In genomic region chr7:98869374-98870070, GRCh38 we compare ENCODE assay signal across 8 cellular contexts. TPM values are rescaled to one million over a fixed set of nuclear protein-coding genes. Genes with fewer than 3 reads are reported as not detected.
DNase-seq lines count a peak whose midpoint lies in the region; ATAC-seq and TF ChIP-seq lines count a peak whose summit lies in the region.

Gene TMEM130, minus strand, starts transcription at chr7:98870014. Its CDS starts 153 bp downstream, at chr7:98869861.

- intact Hi-C loops in dorsolateral prefrontal cortex (cut with DNase I), result no loop called here

- peaks cover 22% of the 10 kb centered on the region for H3K4me1 ChIP-seq in DOHH2 (ENCODE audit: control insufficient read depth, low read length)
- peaks cover 20% of the 10 kb centered on the region for H3K4me1 ChIP-seq in HUES6 (ENCODE audit: control insufficient read depth, insufficient read depth, low read length)
- peaks cover 16% of the 10 kb centered on the region for H3K4me1 ChIP-seq in neuron (ENCODE audit: insufficient read depth, low read length)

- no peak within 1 kb of the TSS for H3K9ac ChIP-seq in HUES6 (ENCODE audit: low read length)

- DNase-seq in dorsolateral prefrontal cortex, result peak in 5 of 10 donors; percentile 16 to 56 (median 42)
- DNase-seq in NCI-H510A treated with DMSO at 0.1 percent for 48 hours (lab: John Stamatoyannopoulos, UW), result no peak

- H3K27ac ChIP-seq in DOHH2 (ENCODE audit: low read depth, low read length) (0 out of 2 replicates have a peak within 1 kb of the TSS, but pooled peaks have one; percentile 17), HUES6 (ENCODE audit: low read depth, low read length) (no peak within 1 kb of the TSS), dorsolateral prefrontal cortex (peak within 1 kb of the TSS in 58 of 59 donors; percentile 40 to 95 (median 86))

- H3K4me2 ChIP-seq in DOHH2 (ENCODE audit: low read length), result peak within 1 kb of the TSS; percentile 84

- H4K20me1 ChIP-seq in DOHH2 (ENCODE audit: control insufficient read depth, insufficient read depth, low read depth, low read length), result peaks cover 4% of the 10 kb centered on the region; the same call in 1 of the 2 replicates

- ATAC-seq in HG02870 (IDR thresholded peaks at IDR 0.05; ENCODE audit: unreplicated experiment), result no peak
- ATAC-seq in HG02970 (IDR thresholded peaks at IDR 0.05; ENCODE audit: low FRiP score, unreplicated experiment), result no peak
- no peak for ATAC-seq in HG03196 (IDR thresholded peaks at IDR 0.05; ENCODE audit: unreplicated experiment)

- peak within 1 kb of the TSS; percentile 71 for H2AFZ ChIP-seq in neuron (ENCODE audit: low read depth, low read length)

- TF ChIP-seq CTCF in DOHH2 (IDR thresholded peaks at IDR 0.05; ENCODE audit: low read depth, low read length, poor library complexity, severe bottlenecking) (no peak), dorsolateral prefrontal cortex (IDR thresholded peaks at IDR 0.05 in 54 of 56, conservative IDR thresholded peaks at IDR 0.05 in 2 of 56; ENCODE audit: low read depth in 1 of 56, partially characterized antibody in 56 of 56) (no peak)

- H3F3A ChIP-seq in DOHH2 (ENCODE audit: control insufficient read depth, insufficient read depth), result peaks cover 10% of the 10 kb centered on the region

- H3K4me3 ChIP-seq in DOHH2 (ENCODE audit: low read length), result peak within 1 kb of the TSS; percentile 64
- peak within 1 kb of the TSS; percentile 67 for H3K4me3 ChIP-seq in HUES6 (ENCODE audit: low read depth, low read length)
- H3K4me3 ChIP-seq in dorsolateral prefrontal cortex, result peak within 1 kb of the TSS in 58 of 59 donors; percentile 34 to 77 (median 61)
- peak within 1 kb of the TSS; percentile 49 for H3K4me3 ChIP-seq in neuron (ENCODE audit: low read length)

- no peaks in the 10 kb centered on the region for H3K9me2 ChIP-seq in DOHH2 (replicated peaks; ENCODE audit: control insufficient read depth, low read length)

- no peaks in the 10 kb centered on the region for H3K79me2 ChIP-seq in DOHH2 (ENCODE audit: control insufficient read depth, low read length)

- H3K27me3 ChIP-seq in DOHH2 (ENCODE audit: control insufficient read depth, low read length) (peaks cover 43% of the 10 kb centered on the region), HUES6 (ENCODE audit: control insufficient read depth, insufficient read depth, low read length) (peaks cover 45% of the 10 kb centered on the region), dorsolateral prefrontal cortex (peaks cover 0 to 38% (median 5%) of the 10 kb centered on the region in 45 donors), neuron (ENCODE audit: insufficient read depth, low read length) (peaks cover 33% of the 10 kb centered on the region)

- H3K9me3 ChIP-seq in DOHH2 (ENCODE audit: control insufficient read depth, insufficient read depth, low read length), result no peaks in the 10 kb centered on the region
- H3K9me3 ChIP-seq in HUES6 (ENCODE audit: control insufficient read depth, insufficient read depth, low read depth, low read length), result no peaks in the 10 kb centered on the region
- no peaks in the 10 kb centered on the region for H3K9me3 ChIP-seq in neuron (ENCODE audit: low read length)

- H3K36me3 ChIP-seq in DOHH2 (ENCODE audit: control insufficient read depth, low read length), result no peaks in the 10 kb centered on the region
- no peaks in the 10 kb centered on the region for H3K36me3 ChIP-seq in HUES6 (ENCODE audit: control insufficient read depth, insufficient read depth, low read length)
- no peaks in the 10 kb centered on the region for H3K36me3 ChIP-seq in neuron (ENCODE audit: insufficient read depth, low read length)

RNA-seq across cellular contexts. Expression of gene TMEM130, which starts in this region (rescaled TPM):
- 100 to 1,000 TPM in 119 of 120 experiments, 10 to 100 TPM in 1; 93.2 to 366 (median 269) TPM for total RNA-seq in dorsolateral prefrontal cortex
